ENCODE assay signal across 8 cellular contexts in genomic region chr20:23420943-23421925, GRCh38. TPM values are rescaled to one million over a fixed set of nuclear protein-coding genes. Genes with fewer than 3 reads are reported as not detected.
DNase-seq lines count a peak whose midpoint lies in the region; ATAC-seq and TF ChIP-seq lines count a peak whose summit lies in the region.

Gene NAPB, minus strand, starts transcription at chr20:23421488. Its CDS starts 86 bp downstream, at chr20:23421402.

- H3K9me3 ChIP-seq in CD4-positive, CD25-positive, alpha-beta regulatory T cell (ENCODE audit: control insufficient read depth in 2 of 2, low read length in 2 of 2) = no peaks in the 10 kb centered on the region
- H3K9me3 ChIP-seq in left lung = no peaks in the 10 kb centered on the region

- no peaks in the 10 kb centered on the region for H3K36me3 Mint-ChIP-seq in CD4-positive, CD25-positive, alpha-beta regulatory T cell
- peaks cover 1% of the 10 kb centered on the region for H3K36me3 Mint-ChIP-seq in activated CD4-positive, alpha-beta T cell treated with anti-CD3 and anti-CD28 coated beads, Interleukin-2, amount 10 ng/mL, durations not matched to agents 7 days and 5 days (ENCODE audit: low read depth)

- intact Hi-C loops in left lung (cut with DNase I) = no loop called here

- peaks cover 22% of the 10 kb centered on the region for H3K4me1 ChIP-seq in CD4-positive, CD25-positive, alpha-beta regulatory T cell (ENCODE audit: control insufficient read depth, insufficient read depth, low read length, poor library complexity, severe bottlenecking)
- H3K4me1 ChIP-seq in left lung = peaks cover 9 to 36% of the 10 kb centered on the region in 2 donors

- peak within 1 kb of the TSS; percentile 85 for H3K4me3 ChIP-seq in CD4-positive, CD25-positive, alpha-beta regulatory T cell (ENCODE audit: low read depth, low read length)
- H3K4me3 ChIP-seq in left lung = peak within 1 kb of the TSS; percentile 83 to 85

- H3K27ac Mint-ChIP-seq in CD4-positive, CD25-positive, alpha-beta regulatory T cell = peak within 1 kb of the TSS in 2 of 3 donors; percentile 37 to 95
- H3K27ac Mint-ChIP-seq in activated CD4-positive, alpha-beta T cell treated with anti-CD3 and anti-CD28 coated beads, Interleukin-2, amount 10 ng/mL, durations not matched to agents 7 days and 5 days = peak within 1 kb of the TSS; percentile 96

- peak; percentile 100 for ATAC-seq in CD4-positive, CD25-positive, alpha-beta regulatory T cell (ENCODE audit: low read depth in 2 of 2)
- ATAC-seq in GM19395 (IDR thresholded peaks at IDR 0.05; ENCODE audit: unreplicated experiment) (peak; percentile 95), HG03558 (IDR thresholded peaks at IDR 0.05; ENCODE audit: extremely low read depth, unreplicated experiment) (peak; percentile 95), left lung (peak; percentile 100)

- H3K36me3 ChIP-seq in CD4-positive, CD25-positive, alpha-beta regulatory T cell (ENCODE audit: control insufficient read depth, insufficient read depth, low read length) = no peaks in the 10 kb centered on the region
- no peaks in the 10 kb centered on the region for H3K36me3 ChIP-seq in left lung

- no peaks in the 10 kb centered on the region for H3K9me3 Mint-ChIP-seq in CD4-positive, CD25-positive, alpha-beta regulatory T cell
- H3K9me3 Mint-ChIP-seq in activated CD4-positive, alpha-beta T cell treated with anti-CD3 and anti-CD28 coated beads, Interleukin-2, amount 10 ng/mL, durations not matched to agents 7 days and 5 days = no peaks in the 10 kb centered on the region

- peak; percentile 88 to 95 (median 90) for DNase-seq in CD4-positive, CD25-positive, alpha-beta regulatory T cell
- DNase-seq in NCI-H69 (lab: John Stamatoyannopoulos, UW) = peak; percentile 97
- peak; percentile 94 for DNase-seq in activated CD4-positive, alpha-beta T cell treated with anti-CD3 and anti-CD28 coated beads, Interleukin-2, amount 10 ng/mL, durations not matched to agents 7 days and 5 days
- DNase-seq in cortex of kidney (lab: John Stamatoyannopoulos, UW) = peak; percentile 29
- DNase-seq in left lung = peak; percentile 97 to 100
- peak; percentile 89 for DNase-seq in stimulated activated CD4-positive, alpha-beta T cell treated with anti-CD3 and anti-CD28 coated beads, Interleukin-2, amount 100 ng/mL, for 4 hours (ENCODE audit: low read depth)

- H3K27me3 Mint-ChIP-seq in CD4-positive, CD25-positive, alpha-beta regulatory T cell = peaks cover 24% of the 10 kb centered on the region
- peaks cover 7% of the 10 kb centered on the region for H3K27me3 Mint-ChIP-seq in activated CD4-positive, alpha-beta T cell treated with anti-CD3 and anti-CD28 coated beads, Interleukin-2, amount 10 ng/mL, durations not matched to agents 7 days and 5 days

- peak within 1 kb of the TSS; percentile 61 for H3K27ac ChIP-seq in CD4-positive, CD25-positive, alpha-beta regulatory T cell (ENCODE audit: insufficient read depth, low read length, poor library complexity, severe bottlenecking)
- peak within 1 kb of the TSS; percentile 83 to 84 for H3K27ac ChIP-seq in left lung

- TF ChIP-seq CTCF in left lung (IDR thresholded peaks at IDR 0.05) = peak; percentile 55 to 85

- POLR2A ChIA-PET in activated CD4-positive, alpha-beta T cell treated with anti-CD3 and anti-CD28 coated beads, Interleukin-2, amount 10 ng/mL, durations not matched to agents 7 days and 5 days (lab: Charles Lee) = interaction anchor here (0.6 to 1.4 kb wide), 5 partner anchors 54 to 141 kb away, joined by 3 to 6 read pairs (median 4); partner anchors contain the start of gene NXT1

- H3K4me1 Mint-ChIP-seq in CD4-positive, CD25-positive, alpha-beta regulatory T cell = peaks cover 20 to 38% (median 25%) of the 10 kb centered on the region in 4 donors
- peaks cover 50% of the 10 kb centered on the region for H3K4me1 Mint-ChIP-seq in activated CD4-positive, alpha-beta T cell treated with anti-CD3 and anti-CD28 coated beads, Interleukin-2, amount 10 ng/mL, durations not matched to agents 7 days and 5 days

- H3K4me3 Mint-ChIP-seq in CD4-positive, CD25-positive, alpha-beta regulatory T cell = peak within 1 kb of the TSS; percentile 88 to 97 (median 92)
- H3K4me3 Mint-ChIP-seq in activated CD4-positive, alpha-beta T cell treated with anti-CD3 and anti-CD28 coated beads, Interleukin-2, amount 10 ng/mL, durations not matched to agents 7 days and 5 days = peak within 1 kb of the TSS; percentile 99

- no peaks in the 10 kb centered on the region for H3K27me3 ChIP-seq in CD4-positive, CD25-positive, alpha-beta regulatory T cell (ENCODE audit: control insufficient read depth, insufficient read depth, low read length)
- no peaks in the 10 kb centered on the region for H3K27me3 ChIP-seq in left lung

- CTCF ChIA-PET in activated CD4-positive, alpha-beta T cell treated with anti-CD3 and anti-CD28 coated beads, Interleukin-2, amount 10 ng/mL, durations not matched to agents 7 days and 5 days (lab: Charles Lee) = interaction anchor here (0.5 to 2.5 kb wide), 12 partner anchors 10 to 330 kb away, joined by 3 to 9 read pairs (median 4); partner anchors contain the start of gene NXT1

RNA-seq across cellular contexts. Expression of gene NAPB, which starts in this region (rescaled TPM):
- total RNA-seq in CD4-positive, CD25-positive, alpha-beta regulatory T cell = 10.6 TPM
- 1 to 10 TPM; 3.6 to 4.8 (median 4.2) TPM for polyA plus RNA-seq in CD4-positive, CD25-positive, alpha-beta regulatory T cell
- 10 to 100 TPM; 14.9 to 15.4 TPM for total RNA-seq in activated CD4-positive, alpha-beta T cell treated with anti-CD3 and anti-CD28 coated beads, Interleukin-2, amount 10 ng/mL, durations not matched to agents 7 days and 5 days
- 10 to 100 TPM in 1 of 2 donors, 1 to 10 TPM in 1; 8.7 to 11.1 TPM for total RNA-seq in left lung

Comparison
In these comparisons a context has a peak if more than half of its experiments do, and no peak if none do; other contexts are left out.
1. Peak in every context shown above with its lines: DNase-seq, ATAC-seq, H3K4me3 ChIP-seq and H3K27ac ChIP-seq.
2. DNase-seq: peak in every context shown above with its lines; median percentile 98 in left lung; 97 in NCI-H69; 94 in activated CD4-positive, alpha-beta T cell treated with anti-CD3 and anti-CD28 coated beads, Interleukin-2, amount 10 ng/mL, durations not matched to agents 7 days and 5 days; 90 in CD4-positive, CD25-positive, alpha-beta regulatory T cell; 89 in stimulated activated CD4-positive, alpha-beta T cell treated with anti-CD3 and anti-CD28 coated beads, Interleukin-2, amount 100 ng/mL, for 4 hours; 29 in cortex of kidney.